In the genomic region with DNA sequence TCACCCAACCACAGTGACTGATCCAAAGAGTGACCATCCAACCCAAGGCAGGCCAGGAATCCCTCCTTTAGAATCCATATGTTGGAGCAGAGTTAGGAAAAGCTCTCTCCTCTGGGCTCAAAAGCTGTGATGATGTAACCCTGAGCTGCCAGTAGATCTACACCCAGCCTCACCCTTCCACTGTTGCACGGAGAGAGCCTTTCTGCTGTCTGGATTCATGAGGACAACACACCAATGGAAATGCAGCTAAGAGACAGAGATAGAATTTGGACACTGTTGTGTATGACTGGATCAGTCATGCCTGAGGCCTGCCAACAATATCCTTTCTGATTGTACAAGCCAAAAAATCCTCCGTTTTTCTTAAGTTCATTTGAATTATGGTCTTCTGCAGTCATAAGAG, we compare ENCODE assay signal across 20 cellular contexts. TPM values are rescaled to one million over a fixed set of nuclear protein-coding genes. Genes with fewer than 3 reads are reported as not detected.
DNase-seq lines count a peak whose midpoint lies in the region; ATAC-seq, FAIRE-seq and TF ChIP-seq lines count a peak whose summit lies in the region.
"Had no signal": no experiment of that assay in that cellular context is flagged by ENCODE, and none has a peak within 500 bp of the region (broad histone marks: within the 10 kb centered on the region; RNA-seq: fewer than 3 reads in every experiment).

No MANE protein-coding gene starts in this region.

- no peak overlapping the region for H3K9ac ChIP-seq in K562 (ENCODE audit: insufficient read depth in 1 of 2, low read depth in 2 of 2, low read length in 2 of 2)
- no peak overlapping the region for H3K9ac ChIP-seq in smooth muscle cell (ENCODE audit: low read depth)

- H3K36me3 ChIP-seq in K562 (ENCODE audit: control insufficient read depth, insufficient read depth, low read length) (no peaks in the 10 kb centered on the region), smooth muscle cell (ENCODE audit: low read depth) (no peaks in the 10 kb centered on the region)

- H2AFZ ChIP-seq in K562 (ENCODE audit: low read depth, low read length) = no peak overlapping the region
- no peak overlapping the region for H2AFZ ChIP-seq in smooth muscle cell (ENCODE audit: low read depth)

- no peak for TF ChIP-seq CTCF in K562 (IDR thresholded peaks at IDR 0.05 in 2 of 3, conservative IDR thresholded peaks at IDR 0.05 in 1 of 3; ENCODE audit: insufficient read depth in 2 of 3, low read depth in 1 of 3, low read length in 3 of 3)
- TF ChIP-seq CTCF in smooth muscle cell (IDR thresholded peaks at IDR 0.05; ENCODE audit: borderline replicate concordance, insufficient read depth, poor library complexity, severe bottlenecking) = no peak

- H3K9me3 ChIP-seq in K562 (replicated peaks; ENCODE audit: control insufficient read depth, insufficient read depth, low read depth, low read length) (no peaks in the 10 kb centered on the region), smooth muscle cell (replicated peaks; ENCODE audit: low read depth) (no peaks in the 10 kb centered on the region)

- H4K20me1 ChIP-seq in K562 (replicated peaks; ENCODE audit: control insufficient read depth, insufficient read depth, low read length) = no peaks in the 10 kb centered on the region
- no peaks in the 10 kb centered on the region for H4K20me1 ChIP-seq in smooth muscle cell (ENCODE audit: low read depth)

- H3K4me3 ChIP-seq in K562 (no peak overlapping the region), smooth muscle cell (no peak overlapping the region)
- H3K4me3 ChIP-seq: GM12878 had no signal

- in situ Hi-C loops in K562 (cut with MboI) = loop anchor here (5.0 kb wide), 1 partner anchor 81 kb away; no protein-coding TSS in a partner anchor

- intact Hi-C loops in K562 (cut with micrococcal nuclease) (loop anchor here (5.0 kb wide), 1 partner anchor 61 kb away; the partner anchor contains the start of gene DAD1), sciatic nerve (cut with DNase I) (no loop called here)

- H3K4me2 ChIP-seq in K562 (ENCODE audit: insufficient read depth, low read length) (no peak overlapping the region), smooth muscle cell (no peak overlapping the region)

- peak; percentile 73 for DNase-seq in GM03348 (ENCODE audit: low spot score)
- no peak for DNase-seq in K562 (ENCODE audit: extremely low read depth in 1 of 4, low spot score in 3 of 4)
- DNase-seq in fibroblast of peridontal ligament (ENCODE audit: extremely low read depth) = peak; percentile 41
- DNase-seq in sciatic nerve (ENCODE audit: low spot score) = no peak
- DNase-seq in smooth muscle cell (lab: John Stamatoyannopoulos, UW; ENCODE audit: unreplicated experiment) = no peak
- no peak for DNase-seq in NAMALWA (ENCODE audit: low spot score)
- DNase-seq in 8988T = no peak
- DNase-seq: COR-L47, DMS53, GOT3, MM.1S, NCI-H1105 treated with DMSO at 0.1 percent for 48 hours, NCI-H187, NCI-H446 treated with DMSO at 0.1 percent for 48 hours, NCI-H748 treated with DMSO at 0.1 percent for 48 hours, PC-3 had no signal

- H3K79me2 ChIP-seq in K562 (ENCODE audit: control insufficient read depth, insufficient read depth, low read length) (no peaks in the 10 kb centered on the region), smooth muscle cell (ENCODE audit: low read depth) (no peaks in the 10 kb centered on the region)

- 29% methylated on average over 2 of the region's 2 CpGs for WGBS in K562 (ENCODE audit: insufficient coverage, low coverage, missing lambda C conversion rate)
- WGBS in smooth muscle cell (ENCODE audit: low lambda C conversion rate) = 86% methylated on average over 2 of the region's 2 CpGs

- no TSS peak for BruUV-seq in K562 (replicated peaks; lab: Mats Ljungman, UMichigan)

- H3K27ac ChIP-seq in K562 (ENCODE audit: extremely low read depth, low read depth, low read length) (no peak overlapping the region), smooth muscle cell (ENCODE audit: low read depth) (no peak overlapping the region)

- TF ChIP-seq POLR2A in K562 (conservative IDR thresholded peaks at IDR 0.05) = no peak

- TF ChIP-seq EP300 in K562 (IDR thresholded peaks at IDR 0.05; ENCODE audit: low read length) = no peak

- no peak for FAIRE-seq in K562 (lab: Jason Lieb, UNC)
- FAIRE-seq: GM12878, GM19239 had no signal

- H3F3A ChIP-seq in smooth muscle cell (ENCODE audit: low read depth) = no peaks in the 10 kb centered on the region

- no peaks in the 10 kb centered on the region for H3K27me3 ChIP-seq in K562 (ENCODE audit: control insufficient read depth in 2 of 2, insufficient read depth in 2 of 2, low read length in 2 of 2)
- no peaks in the 10 kb centered on the region for H3K27me3 ChIP-seq in smooth muscle cell (ENCODE audit: low read depth)

- ATAC-seq in K562 (no peak), sciatic nerve (peak; percentile 60), GM21447 (IDR thresholded peaks at IDR 0.05; ENCODE audit: unreplicated experiment) (no peak)
- ATAC-seq: GM12878, PC-3 had no signal

- H3K9me1 ChIP-seq in K562 (ENCODE audit: control insufficient read depth, insufficient read depth, low read length) = no peaks in the 10 kb centered on the region

- POLR2A ChIA-PET in K562 (lab: Yijun Ruan, JAX) = interaction anchor here (1.2 kb wide), 1 partner anchor 59 kb away, joined by 4 read pairs; no protein-coding TSS in a partner anchor

- no peak for TF ChIP-seq RAD21 in K562 (CRISPR knock-in tag; conservative IDR thresholded peaks at IDR 0.05 in 1 of 2, IDR thresholded peaks at IDR 0.05 in 1 of 2)

- CTCF ChIA-PET in K562 (lab: Yijun Ruan, JAX; ENCODE audit: low intra/inter-chr PET ratio) = no interaction called here

- H3K4me1 ChIP-seq in K562 (replicated peaks in 1 of 2; ENCODE audit: control insufficient read depth in 2 of 2, insufficient read depth in 2 of 2, low read length in 2 of 2) = peaks cover 0 to 3% of the 10 kb centered on the region in 2 experiments; a peak in 3 of 5 replicates
- no peaks in the 10 kb centered on the region for H3K4me1 ChIP-seq in smooth muscle cell (ENCODE audit: low read depth)

RNA-seq across cellular contexts. Expression of gene OR6J1, which starts 4.4 kb away (rescaled TPM):
- 0.14 and 0.33 TPM in 2 replicates for total RNA-seq in K562 (2011; cell fraction: chromatin; rRNA removed; ENCODE audit: low replicate concordance)
- under 0.01 and 0.26 TPM in 2 replicates for total RNA-seq in K562 (2011; cell fraction: nucleolus; rRNA removed)
- 0.66 and 0.69 TPM in 2 replicates for total RNA-seq in K562 (2011; cell fraction: nucleoplasm; rRNA removed)
- total RNA-seq in K562 (2014; rRNA removed) = not detected in 2 replicates
- 0.03 TPM in 1 of 2 replicates, not detected in the other for total RNA-seq in K562 (2014; rRNA removed; fragmentation: Illumina TruSeq; extraction: Trizol)
- total RNA-seq in K562 (2015; rRNA removed; fragmentation: Illumina TruSeq; extraction: Trizol) = not detected in 2 replicates
- not detected in 2 replicates for total RNA-seq in K562 (2021)
- polyA plus RNA-seq in K562 (2011; rRNA removed) = not detected in 2 replicates
- not detected in 2 replicates for polyA plus RNA-seq in K562 (2011; cell fraction: cytosol; rRNA removed)
- not detected in 2 replicates for polyA plus RNA-seq in K562 (2011; cell fraction: nucleus; rRNA removed)
- polyA plus RNA-seq in K562 (2012) = 0.03 TPM in 1 of 2 replicates, not detected in the other
- polyA plus RNA-seq in K562 (2014; fragmentation: Illumina TruSeq; extraction: Trizol) = not detected in 2 replicates
- not detected for polyA plus RNA-seq in K562 (2014; fragmentation: Nextera tagmentation; extraction: Ambion mirVana)
- polyA plus RNA-seq in K562 (2014; rRNA removed) = 0.08 TPM in 1 of 2 replicates, not detected in the other
- polyA minus RNA-seq in K562 (2011; rRNA and poly(A)+ RNA removed) = not detected in 2 replicates
- polyA minus RNA-seq in K562 (2011; cell fraction: cytosol; rRNA and poly(A)+ RNA removed) = not detected in 2 replicates
- not detected in 2 replicates for polyA minus RNA-seq in K562 (2011; cell fraction: nucleus; rRNA and poly(A)+ RNA removed)
- not detected for total RNA-seq in sciatic nerve
- total RNA-seq in smooth muscle cell = 0.13 TPM in 1 of 2 replicates, not detected in the other
- not detected in 2 replicates for polyA plus RNA-seq in smooth muscle cell
- total RNA-seq: GM12878, PC-3 had no signal
- polyA plus RNA-seq: CD14-positive monocyte, GM12878 had no signal

RNA-seq across cellular contexts. Expression of gene ABHD4, which starts 50.4 kb away (rescaled TPM):
- 13.4 and 20.8 TPM in 2 replicates for total RNA-seq in K562 (2011; cell fraction: chromatin; rRNA removed; ENCODE audit: low replicate concordance)
- 16.6 and 18.5 TPM in 2 replicates for total RNA-seq in K562 (2011; cell fraction: nucleolus; rRNA removed)
- total RNA-seq in K562 (2011; cell fraction: nucleoplasm; rRNA removed) = 18.2 and 20.5 TPM in 2 replicates
- total RNA-seq in K562 (2014; rRNA removed) (4.2 and 4.4 TPM in 2 replicates), K562 (2014; rRNA removed; fragmentation: Illumina TruSeq; extraction: Trizol) (3.9 and 4.3 TPM in 2 replicates), K562 (2015; rRNA removed; fragmentation: Illumina TruSeq; extraction: Trizol) (3.3 and 3.6 TPM in 2 replicates), K562 (2021) (8.5 and 9.5 TPM in 2 replicates), sciatic nerve (45.2 TPM), smooth muscle cell (9.7 and 10.5 TPM in 2 replicates)
- polyA plus RNA-seq in K562 (2011; rRNA removed) (12.0 TPM in 2 replicates), K562 (2014; fragmentation: Illumina TruSeq; extraction: Trizol) (9.8 and 10.0 TPM in 2 replicates), K562 (2014; fragmentation: Nextera tagmentation; extraction: Ambion mirVana) (1 to 10 TPM; 7.2 to 9.1 TPM), K562 (2014; rRNA removed) (5.5 and 6.6 TPM in 2 replicates), smooth muscle cell (13.9 and 24.1 TPM in 2 replicates)
- polyA plus RNA-seq in K562 (2011; cell fraction: cytosol; rRNA removed) = 11.7 and 15.8 TPM in 2 replicates
- 11.2 and 13.5 TPM in 2 replicates for polyA plus RNA-seq in K562 (2011; cell fraction: nucleus; rRNA removed)
- polyA plus RNA-seq in K562 (2012) = 8.1 and 19.7 TPM in 2 replicates
- polyA minus RNA-seq in K562 (2011; rRNA and poly(A)+ RNA removed) = 7.3 and 10.4 TPM in 2 replicates
- 4.4 and 6.1 TPM in 2 replicates for polyA minus RNA-seq in K562 (2011; cell fraction: cytosol; rRNA and poly(A)+ RNA removed)
- polyA minus RNA-seq in K562 (2011; cell fraction: nucleus; rRNA and poly(A)+ RNA removed) = 6.5 and 6.7 TPM in 2 replicates

RNA-seq across cellular contexts. Expression of gene DAD1, which starts 59.5 kb away (rescaled TPM):
- 76.2 and 102 TPM in 2 replicates for total RNA-seq in K562 (2011; cell fraction: chromatin; rRNA removed; ENCODE audit: low replicate concordance)
- 211 and 214 TPM in 2 replicates for total RNA-seq in K562 (2011; cell fraction: nucleolus; rRNA removed)
- 181 and 184 TPM in 2 replicates for total RNA-seq in K562 (2011; cell fraction: nucleoplasm; rRNA removed)
- total RNA-seq in K562 (2014; rRNA removed) = 104 and 149 TPM in 2 replicates
- total RNA-seq in K562 (2014; rRNA removed; fragmentation: Illumina TruSeq; extraction: Trizol) = 172 and 181 TPM in 2 replicates
- total RNA-seq in K562 (2015; rRNA removed; fragmentation: Illumina TruSeq; extraction: Trizol) = 146 and 162 TPM in 2 replicates
- 129 and 143 TPM in 2 replicates for total RNA-seq in K562 (2021)
- polyA plus RNA-seq in K562 (2011; rRNA removed) = 226 and 263 TPM in 2 replicates
- polyA plus RNA-seq in K562 (2011; cell fraction: cytosol; rRNA removed) = 583 and 621 TPM in 2 replicates
- polyA plus RNA-seq in K562 (2011; cell fraction: nucleus; rRNA removed) = 58.2 and 70.1 TPM in 2 replicates
- polyA plus RNA-seq in K562 (2012) = 192 and 212 TPM in 2 replicates
- 244 and 260 TPM in 2 replicates for polyA plus RNA-seq in K562 (2014; fragmentation: Illumina TruSeq; extraction: Trizol)
- polyA plus RNA-seq in K562 (2014; fragmentation: Nextera tagmentation; extraction: Ambion mirVana) = 100 to 1,000 TPM; 585 to 617 TPM
- polyA plus RNA-seq in K562 (2014; rRNA removed) = 222 and 233 TPM in 2 replicates
- polyA minus RNA-seq in K562 (2011; rRNA and poly(A)+ RNA removed) = 87.6 and 98.8 TPM in 2 replicates
- polyA minus RNA-seq in K562 (2011; cell fraction: cytosol; rRNA and poly(A)+ RNA removed) = 44.4 and 50.8 TPM in 2 replicates
- polyA minus RNA-seq in K562 (2011; cell fraction: nucleus; rRNA and poly(A)+ RNA removed) = 25.7 and 34.2 TPM in 2 replicates
- 163 TPM for total RNA-seq in sciatic nerve
- 473 and 533 TPM in 2 replicates for total RNA-seq in smooth muscle cell
- polyA plus RNA-seq in smooth muscle cell = 519 and 571 TPM in 2 replicates

Comparison
In these comparisons a context has a peak if more than half of its experiments do, and no peak if none do; other contexts are left out.
1. DNase-seq: peak in GM03348 (single experiment) and fibroblast of peridontal ligament (single experiment); none in K562 (0 of 4), sciatic nerve (single experiment), smooth muscle cell (single experiment), NAMALWA (single experiment) and 8988T (single experiment).